ENCODE assay signal across 8 cellular contexts in genomic region chr4:3346146-3346545, GRCh38. TPM values are rescaled to one million over a fixed set of nuclear protein-coding genes. Genes with fewer than 3 reads are reported as not detected.
A peak's percentile ranks its signal among the peaks of the same experiment; 100 is the strongest.
DNase-seq lines count a peak whose midpoint lies in the region; ATAC-seq, FAIRE-seq and TF ChIP-seq lines count a peak whose summit lies in the region.

No MANE protein-coding gene starts in this region.

- no peak overlapping the region for H3K4me3 ChIP-seq in Karpas-422 (ENCODE audit: low read length)
- no peak overlapping the region for H3K4me3 ChIP-seq in SJCRH30
- H3K4me3 ChIP-seq in lower lobe of right lung = no peak overlapping the region

- no peaks in the 10 kb centered on the region for H3K79me2 ChIP-seq in Karpas-422 (ENCODE audit: low read length)

- H3K27ac ChIP-seq in Karpas-422 (ENCODE audit: low read length) (no peak overlapping the region), SJCRH30 (no peak overlapping the region), lower lobe of right lung (no peak overlapping the region)

- H3K9me3 ChIP-seq in Karpas-422 (ENCODE audit: low read length) (no peaks in the 10 kb centered on the region), SJCRH30 (replicated peaks) (no peaks in the 10 kb centered on the region), lower lobe of right lung (no peaks in the 10 kb centered on the region)

- H3K9me2 ChIP-seq in Karpas-422 (replicated peaks; ENCODE audit: insufficient read depth, low read length) = no peaks in the 10 kb centered on the region

- H3K27me3 ChIP-seq in Karpas-422 (ENCODE audit: low read length) (no peaks in the 10 kb centered on the region; the same call in 1 of the 2 replicates), SJCRH30 (no peaks in the 10 kb centered on the region), lower lobe of right lung (ENCODE audit: low read depth) (no peaks in the 10 kb centered on the region)

- H3K9ac ChIP-seq in Karpas-422 (ENCODE audit: low read length) = no peak overlapping the region

- no peak overlapping the region for H2AFZ ChIP-seq in Karpas-422 (ENCODE audit: low read length)

- ATAC-seq in lower lobe of right lung (peak; percentile 91 to 93), HG02763 (IDR thresholded peaks at IDR 0.05; ENCODE audit: unreplicated experiment) (no peak)

- FAIRE-seq in GM12891 (lab: Jason Lieb, UNC) = peak; percentile 87

- H3K36me3 ChIP-seq in Karpas-422 (ENCODE audit: insufficient read depth, low read length) (no peaks in the 10 kb centered on the region), SJCRH30 (peaks cover 2% of the 10 kb centered on the region; the same call in 1 of the 2 replicates), lower lobe of right lung (no peaks in the 10 kb centered on the region)

- no peak overlapping the region for H3K4me2 ChIP-seq in Karpas-422 (ENCODE audit: low read depth, low read length, poor library complexity, severe bottlenecking)

- TF ChIP-seq POLR2A in GM12891 (IDR thresholded peaks at IDR 0.05; ENCODE audit: low read depth, low read length) = no peak

- intact Hi-C loops in lower lobe of right lung (cut with DNase I) = no loop called here

- no peaks in the 10 kb centered on the region for H3K4me1 ChIP-seq in Karpas-422 (ENCODE audit: low read length)
- H3K4me1 ChIP-seq in SJCRH30 = peaks cover 15% of the 10 kb centered on the region
- peaks cover 20% of the 10 kb centered on the region for H3K4me1 ChIP-seq in lower lobe of right lung

- H4K20me1 ChIP-seq in Karpas-422 (ENCODE audit: insufficient read depth, low read depth, low read length) = no peaks in the 10 kb centered on the region

- DNase-seq in CD1c-positive myeloid dendritic cell (ENCODE audit: extremely low spot score) (peak; percentile 92), GM12891 (ENCODE audit: insufficient read length, low spot score) (peak; percentile 57), Karpas-422 (peak; percentile 89), SJCRH30 (peak; percentile 51 to 86), dermis microvascular lymphatic vessel endothelial cell (ENCODE audit: low read depth in 2 of 2) (peak; percentile 80), lower lobe of right lung (no peak), ureter (ENCODE audit: low spot score) (peak; percentile 73)

- TF ChIP-seq CTCF in lower lobe of right lung (IDR thresholded peaks at IDR 0.05) = peak; percentile 90

TF ChIP-seq in GM12891, 5 proteins besides CTCF, POLR2A, EP300 and RAD21:
- TF ChIP-seq SPI1 (IDR thresholded peaks at IDR 0.05; ENCODE audit: low read depth, low read length) (no peak), POLR2AphosphoS5 (IDR thresholded peaks at IDR 0.05; ENCODE audit: low read depth, low read length) (no peak), POU2F2 (IDR thresholded peaks at IDR 0.05; ENCODE audit: low read depth, low read length) (no peak), TAF1 (IDR thresholded peaks at IDR 0.05; ENCODE audit: low read depth, low read length) (no peak), PAX5 (IDR thresholded peaks at IDR 0.05; ENCODE audit: insufficient read depth, low read length, severe bottlenecking) (no peak)

RNA-seq across cellular contexts. Expression of gene RGS12, which starts 53.3 kb away (rescaled TPM):
- polyA plus RNA-seq in GM12891 (2012; ENCODE audit: low read depth, missing spikeins) = 3.9 TPM
- 4.7 TPM in 1 of 2 replicates, not detected in the other for total RNA-seq in Karpas-422 (2014; rRNA removed; shearing (Covaris generic); ENCODE audit: low replicate concordance)
- total RNA-seq in SJCRH30 (2014; rRNA removed; shearing (Covaris generic)) = 26.3 and 34.0 TPM in 2 replicates
- total RNA-seq in dermis microvascular lymphatic vessel endothelial cell (30.7 and 39.1 TPM in 2 replicates), lower lobe of right lung (59.5 TPM), ureter (50.8 TPM)
